Comparison of ENCODE assay signal across 10 cellular contexts in genomic region chr14:80212025-80212402, GRCh38. TPM values are rescaled to one million over a fixed set of nuclear protein-coding genes. Genes with fewer than 3 reads are reported as not detected.
DNase-seq lines count a peak whose midpoint lies in the region; ATAC-seq and TF ChIP-seq lines count a peak whose summit lies in the region.
"Had no signal": no experiment of that assay in that cellular context is flagged by ENCODE, and none has a peak within 500 bp of the region (broad histone marks: within the 10 kb centered on the region; RNA-seq: fewer than 3 reads in every experiment).

No MANE protein-coding gene starts in this region.

- no peaks in the 10 kb centered on the region for H3K27me3 Mint-ChIP-seq in activated CD4-positive, alpha-beta memory T cell treated with anti-CD3 and anti-CD28 coated beads for 36 hours

- intact Hi-C loops in activated CD4-positive, alpha-beta memory T cell treated with anti-CD3 and anti-CD28 coated beads for 36 hours (cut with micrococcal nuclease): loop anchor here (5.0 to 10.0 kb wide), 3 partner anchors 373 to 950 kb away; no protein-coding TSS in a partner anchor

- POLR2A ChIA-PET in activated CD4-positive, alpha-beta memory T cell treated with anti-CD3 and anti-CD28 coated beads for 36 hours (lab: Charles Lee): no interaction called here

- H3K36me3 Mint-ChIP-seq in activated CD4-positive, alpha-beta memory T cell treated with anti-CD3 and anti-CD28 coated beads for 36 hours: no peaks in the 10 kb centered on the region

- CTCF ChIA-PET in activated CD4-positive, alpha-beta memory T cell treated with anti-CD3 and anti-CD28 coated beads for 36 hours (lab: Charles Lee): no interaction called here

- H3K9me3 Mint-ChIP-seq in activated CD4-positive, alpha-beta memory T cell treated with anti-CD3 and anti-CD28 coated beads for 36 hours: peaks cover 3% of the 10 kb centered on the region

- H3K4me1 Mint-ChIP-seq in activated CD4-positive, alpha-beta memory T cell treated with anti-CD3 and anti-CD28 coated beads for 36 hours (ENCODE audit: low read depth): no peaks in the 10 kb centered on the region

- TF ChIP-seq CTCF in HFF-Myc (IDR thresholded peaks at IDR 0.05; ENCODE audit: low read depth, low read length, missing control alignments) (no peak), WI38 (IDR thresholded peaks at IDR 0.05; ENCODE audit: low read depth, low read length) (no peak)

- peak; percentile 51 for ATAC-seq in left lobe of liver

- no peak overlapping the region for H3K4me3 Mint-ChIP-seq in activated CD4-positive, alpha-beta memory T cell treated with anti-CD3 and anti-CD28 coated beads for 36 hours

- DNase-seq in AG08395 (ENCODE audit: low spot score) (peak; percentile 41), HFF-Myc (ENCODE audit: extremely low read depth, low read depth) (no peak), left lobe of liver (ENCODE audit: low spot score) (no peak), hippocampal formation (lab: John Stamatoyannopoulos, UW) (no peak), NCI-H446 treated with DMSO at 0.1 percent for 48 hours (lab: John Stamatoyannopoulos, UW) (no peak), NCI-H2029 treated with DMSO at 0.1 percent for 48 hours (lab: John Stamatoyannopoulos, UW) (no peak)
- no peak for DNase-seq in activated CD4-positive, alpha-beta memory T cell treated with anti-CD3 and anti-CD28 coated beads for 36 hours
- DNase-seq: stimulated activated CD4-positive, alpha-beta T cell treated with anti-CD3 and anti-CD28 coated beads, Interleukin-4, amount 100 ng/mL, for 24 hours had no signal

- H3K27ac Mint-ChIP-seq in activated CD4-positive, alpha-beta memory T cell treated with anti-CD3 and anti-CD28 coated beads for 36 hours: no peak overlapping the region

- H3K4me3 ChIP-seq in HFF-Myc (replicated peaks; ENCODE audit: low read depth, low read length): peak overlapping the region; percentile 36
- H3K4me3 ChIP-seq in WI38 (ENCODE audit: low read depth, low read length): peak overlapping the region; percentile 53

RNA-seq across cellular contexts. Expression of gene DIO2, which starts 0.7 kb away (rescaled TPM):
- total RNA-seq in left lobe of liver: 0.10 TPM
- total RNA-seq in activated CD4-positive, alpha-beta memory T cell treated with anti-CD3 and anti-CD28 coated beads for 36 hours: not detected
- total RNA-seq: dermis microvascular lymphatic vessel endothelial cell had no signal
